In genomic region chr7:31455844-31456243, GRCh38 we compare ENCODE assay signal across 38 cellular contexts. TPM values are rescaled to one million over a fixed set of nuclear protein-coding genes. Genes with fewer than 3 reads are reported as not detected.
"Had no signal": no experiment of that assay in that cellular context is flagged by ENCODE, and none has a peak within 500 bp of the region (broad histone marks: within the 10 kb centered on the region; RNA-seq: fewer than 3 reads in every experiment).

No MANE protein-coding gene starts in this region.

- H3K4me3 Mint-ChIP-seq: activated B cell treated with CpG ODN at 0.5 μM for 24 hours; activated CD8-positive, alpha-beta T cell treated with anti-CD3 and anti-CD28 coated beads for 36 hours; activated naive CD8-positive, alpha-beta T cell; activated T-cell treated with anti-CD3 and anti-CD28 coated beads, Interleukin-2, amount 50 U/mL, for 4 hours; activated T-helper 17 cell treated with anti-CD3 and anti-CD28 coated beads, Interleukin-2, amount 50 U/mL, for 72 hours; T-helper 17 cell; T-helper 2 cell treated with Interferon-gamma antibody and Interleukin-4, amounts not matched to agents 5 μg/mL and 100 μg/mL, for 36 hours had no signal

- DNase-seq: activated B cell treated with CpG ODN at 0.5 μM for 24 hours; activated CD4-positive, alpha-beta T cell treated with anti-CD3 and anti-CD28 coated beads for 48 hours; activated CD4-positive, alpha-beta T cell treated with anti-CD3 and anti-CD28 coated beads, Interleukin-2, amount 50 U/mL, for 1 hour; activated CD4-positive, alpha-beta T cell treated with anti-CD3 and anti-CD28 coated beads, Interleukin-2, amount 50 U/mL, for 48 hours; activated CD8-positive, alpha-beta memory T cell treated with anti-CD3 and anti-CD28 coated beads for 24 hours; activated CD8-positive, alpha-beta T cell treated with anti-CD3 and anti-CD28 coated beads for 36 hours; activated effector memory CD4-positive, alpha-beta T cell treated with Interleukin-2 at 50 U/mL for 16 hours; activated gamma-delta T cell treated with Interleukin-2 at 50 U/mL for 16 hours; activated naive CD4-positive, alpha-beta T cell treated with anti-CD3 and anti-CD28 coated beads, Interleukin-2, amount 50 U/mL, for 16 hours; activated naive CD4-positive, alpha-beta T cell treated with Interleukin-2 at 50 U/mL for 16 hours; activated T-cell treated with anti-CD3 and anti-CD28 coated beads, Interleukin-2, amount 50 U/mL, for 4 hours; amniotic stem cell; anterior cingulate cortex; caudate nucleus; colonic mucosa; effector CD8-positive, alpha-beta T cell; esophagus squamous epithelium; foreskin melanocyte; heart right ventricle; T-helper 17 cell; T1000; WERI-Rb-1 had no signal

- H3K27ac Mint-ChIP-seq: activated B cell treated with CpG ODN at 0.5 μM for 24 hours; activated CD8-positive, alpha-beta T cell treated with anti-CD3 and anti-CD28 coated beads for 36 hours; activated naive CD8-positive, alpha-beta T cell; activated T-helper 17 cell treated with anti-CD3 and anti-CD28 coated beads, Interleukin-2, amount 50 U/mL, for 72 hours; T-helper 17 cell; T-helper 2 cell treated with Interferon-gamma antibody and Interleukin-4, amounts not matched to agents 5 μg/mL and 100 μg/mL, for 36 hours had no signal

- H3K36me3 ChIP-seq: colonic mucosa, esophagus squamous epithelium, gastroesophageal sphincter, heart right ventricle, WERI-Rb-1 had no signal

- H3K4me1 ChIP-seq: colonic mucosa, esophagus squamous epithelium, gastroesophageal sphincter, heart right ventricle had no signal

- H3K27ac ChIP-seq: colonic mucosa, epithelial cell of prostate, esophagus squamous epithelium, gastroesophageal sphincter, heart right ventricle, WERI-Rb-1 had no signal

- ATAC-seq: activated CD4-positive, CD25-positive, alpha-beta regulatory T cell treated with anti-CD3 and anti-CD28 coated beads, Interleukin-2, amount 50 U/mL, for 24 hours; activated CD8-positive, alpha-beta T cell treated with anti-CD3 and anti-CD28 coated beads for 36 hours; activated T-cell treated with anti-CD3 and anti-CD28 coated beads, Interleukin-2, amount 50 U/mL, for 4 hours; activated T-helper 17 cell treated with anti-CD3 and anti-CD28 coated beads, Interleukin-2, amount 50 U/mL, for 72 hours; gastroesophageal sphincter; heart right ventricle; T-helper 17 cell had no signal

- H3K27me3 ChIP-seq: colonic mucosa, esophagus squamous epithelium had no signal

- H3K36me3 Mint-ChIP-seq: activated naive CD8-positive, alpha-beta T cell had no signal

- H3K4me3 ChIP-seq: colonic mucosa, esophagus squamous epithelium, gastroesophageal sphincter, heart right ventricle had no signal

- H3K4me1 Mint-ChIP-seq: activated B cell treated with CpG ODN at 0.5 μM for 24 hours; activated T-helper 17 cell treated with anti-CD3 and anti-CD28 coated beads, Interleukin-2, amount 50 U/mL, for 72 hours; T-helper 17 cell had no signal

- H3K27me3 Mint-ChIP-seq: activated B cell treated with CpG ODN at 0.5 μM for 24 hours; activated CD8-positive, alpha-beta T cell treated with anti-CD3 and anti-CD28 coated beads for 36 hours; activated naive CD8-positive, alpha-beta T cell; activated T-helper 17 cell treated with anti-CD3 and anti-CD28 coated beads, Interleukin-2, amount 50 U/mL, for 72 hours; T-helper 17 cell had no signal

- H3K9me3 Mint-ChIP-seq: activated B cell treated with CpG ODN at 0.5 μM for 24 hours; activated CD8-positive, alpha-beta T cell treated with anti-CD3 and anti-CD28 coated beads for 36 hours; T-helper 2 cell treated with Interferon-gamma antibody and Interleukin-4, amounts not matched to agents 5 μg/mL and 100 μg/mL, for 36 hours had no signal

- H3K9me3 ChIP-seq: colonic mucosa, esophagus squamous epithelium, gastroesophageal sphincter, heart right ventricle had no signal

- FAIRE-seq: astrocyte, endometrium, endothelial cell of umbilical vein had no signal

RNA-seq across cellular contexts. Expression of gene ITPRID1, which starts 58.0 kb away (rescaled TPM):
- total RNA-seq: activated B cell treated with CpG ODN at 0.5 μM for 24 hours; activated CD8-positive, alpha-beta T cell treated with anti-CD3 and anti-CD28 coated beads for 36 hours; activated T-cell treated with anti-CD3 and anti-CD28 coated beads, Interleukin-2, amount 50 U/mL, for 4 hours; activated T-helper 17 cell treated with anti-CD3 and anti-CD28 coated beads, Interleukin-2, amount 50 U/mL, for 72 hours; astrocyte; chondrocyte; dermis microvascular lymphatic vessel endothelial cell; endothelial cell of umbilical vein; fibroblast of lung; fibroblast of villous mesenchyme; glomerular endothelial cell; heart right ventricle; T-helper 17 cell had no signal
- polyA plus RNA-seq: adipose tissue, endothelial cell of umbilical vein, esophagus, fibroblast of lung, heart right ventricle had no signal
